Comparison of ENCODE assay signal across 1 cellular context in genomic region chr1:223776075-223776814, GRCh38.
TF ChIP-seq lines count a peak whose summit lies in the region.

No MANE protein-coding gene starts in this region.

TF ChIP-seq in HEK293, 187 proteins besides CTCF, POLR2A, EP300 and RAD21 (continued from another document and continues in another):
- no peak for TF ChIP-seq ZBTB11 (tag by site-specific recombination; conservative IDR thresholded peaks at IDR 0.05; ENCODE audit: low read depth)
- no peak for TF ChIP-seq ZNF23 (tag by site-specific recombination; IDR thresholded peaks at IDR 0.05; ENCODE audit: borderline replicate concordance)
- TF ChIP-seq PRDM1 (tag by site-specific recombination; IDR thresholded peaks at IDR 0.05), result peak; percentile 89
- TF ChIP-seq ZNF426 (tag by site-specific recombination; IDR thresholded peaks at IDR 0.05), result no peak
- no peak for TF ChIP-seq ZNF112 (tag by site-specific recombination; IDR thresholded peaks at IDR 0.05)
- TF ChIP-seq ATF2 (tag by site-specific recombination; IDR thresholded peaks at IDR 0.05; ENCODE audit: low read depth), result no peak
- TF ChIP-seq ZBTB48 (tag by site-specific recombination; IDR thresholded peaks at IDR 0.05), result no peak
- TF ChIP-seq, protein P1, sequence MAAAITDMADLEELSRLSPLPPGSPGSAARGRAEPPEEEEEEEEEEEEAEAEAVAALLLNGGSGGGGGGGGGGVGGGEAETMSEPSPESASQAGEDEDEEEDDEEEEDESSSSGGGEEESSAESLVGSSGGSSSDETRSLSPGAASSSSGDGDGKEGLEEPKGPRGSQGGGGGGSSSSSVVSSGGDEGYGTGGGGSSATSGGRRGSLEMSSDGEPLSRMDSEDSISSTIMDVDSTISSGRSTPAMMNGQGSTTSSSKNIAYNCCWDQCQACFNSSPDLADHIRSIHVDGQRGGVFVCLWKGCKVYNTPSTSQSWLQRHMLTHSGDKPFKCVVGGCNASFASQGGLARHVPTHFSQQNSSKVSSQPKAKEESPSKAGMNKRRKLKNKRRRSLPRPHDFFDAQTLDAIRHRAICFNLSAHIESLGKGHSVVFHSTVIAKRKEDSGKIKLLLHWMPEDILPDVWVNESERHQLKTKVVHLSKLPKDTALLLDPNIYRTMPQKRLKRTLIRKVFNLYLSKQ (tag by site-specific recombination; IDR thresholded peaks at IDR 0.05; ENCODE audit: borderline replicate concordance), result no peak
- TF ChIP-seq, protein P2, sequence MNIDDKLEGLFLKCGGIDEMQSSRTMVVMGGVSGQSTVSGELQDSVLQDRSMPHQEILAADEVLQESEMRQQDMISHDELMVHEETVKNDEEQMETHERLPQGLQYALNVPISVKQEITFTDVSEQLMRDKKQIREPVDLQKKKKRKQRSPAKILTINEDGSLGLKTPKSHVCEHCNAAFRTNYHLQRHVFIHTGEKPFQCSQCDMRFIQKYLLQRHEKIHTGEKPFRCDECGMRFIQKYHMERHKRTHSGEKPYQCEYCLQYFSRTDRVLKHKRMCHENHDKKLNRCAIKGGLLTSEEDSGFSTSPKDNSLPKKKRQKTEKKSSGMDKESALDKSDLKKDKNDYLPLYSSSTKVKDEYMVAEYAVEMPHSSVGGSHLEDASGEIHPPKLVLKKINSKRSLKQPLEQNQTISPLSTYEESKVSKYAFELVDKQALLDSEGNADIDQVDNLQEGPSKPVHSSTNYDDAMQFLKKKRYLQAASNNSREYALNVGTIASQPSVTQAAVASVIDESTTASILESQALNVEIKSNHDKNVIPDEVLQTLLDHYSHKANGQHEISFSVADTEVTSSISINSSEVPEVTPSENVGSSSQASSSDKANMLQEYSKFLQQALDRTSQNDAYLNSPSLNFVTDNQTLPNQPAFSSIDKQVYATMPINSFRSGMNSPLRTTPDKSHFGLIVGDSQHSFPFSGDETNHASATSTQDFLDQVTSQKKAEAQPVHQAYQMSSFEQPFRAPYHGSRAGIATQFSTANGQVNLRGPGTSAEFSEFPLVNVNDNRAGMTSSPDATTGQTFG (tag by site-specific recombination; IDR thresholded peaks at IDR 0.05; ENCODE audit: borderline replicate concordance), result no peak
- no peak for TF ChIP-seq ZNF362 (tag by site-specific recombination; IDR thresholded peaks at IDR 0.05)
- no peak for TF ChIP-seq ZNF266 (tag by site-specific recombination; IDR thresholded peaks at IDR 0.05; ENCODE audit: low read depth)
- no peak for TF ChIP-seq ZNF311 (tag by site-specific recombination; IDR thresholded peaks at IDR 0.05; ENCODE audit: borderline replicate concordance)
- no peak for TF ChIP-seq SP3 (tag by site-specific recombination; IDR thresholded peaks at IDR 0.05)
- no peak for TF ChIP-seq ZNF37A (tag by site-specific recombination; IDR thresholded peaks at IDR 0.05)
- TF ChIP-seq ZNF16 (tag by site-specific recombination; IDR thresholded peaks at IDR 0.05; ENCODE audit: low read depth), result no peak
- TF ChIP-seq, protein P3, sequence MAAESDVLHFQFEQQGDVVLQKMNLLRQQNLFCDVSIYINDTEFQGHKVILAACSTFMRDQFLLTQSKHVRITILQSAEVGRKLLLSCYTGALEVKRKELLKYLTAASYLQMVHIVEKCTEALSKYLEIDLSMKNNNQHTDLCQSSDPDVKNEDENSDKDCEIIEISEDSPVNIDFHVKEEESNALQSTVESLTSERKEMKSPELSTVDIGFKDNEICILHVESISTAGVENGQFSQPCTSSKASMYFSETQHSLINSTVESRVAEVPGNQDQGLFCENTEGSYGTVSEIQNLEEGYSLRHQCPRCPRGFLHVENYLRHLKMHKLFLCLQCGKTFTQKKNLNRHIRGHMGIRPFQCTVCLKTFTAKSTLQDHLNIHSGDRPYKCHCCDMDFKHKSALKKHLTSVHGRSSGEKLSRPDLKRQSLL (tag by site-specific recombination; IDR thresholded peaks at IDR 0.05), result no peak
- TF ChIP-seq ZBTB20 (tag by site-specific recombination; IDR thresholded peaks at IDR 0.05), result no peak
- no peak for TF ChIP-seq SP7 (tag by site-specific recombination; IDR thresholded peaks at IDR 0.05)
- TF ChIP-seq ZNF624 (tag by site-specific recombination; IDR thresholded peaks at IDR 0.05), result 0 out of 2 replicates have a peak, but pooled peaks have one; percentile 4
- TF ChIP-seq ZSCAN30 (tag by site-specific recombination; IDR thresholded peaks at IDR 0.05), result no peak
- no peak for TF ChIP-seq SP2 (tag by site-specific recombination; IDR thresholded peaks at IDR 0.05)
- TF ChIP-seq ZNF394 (tag by site-specific recombination; IDR thresholded peaks at IDR 0.05; ENCODE audit: borderline replicate concordance), result peak; percentile 60; the same call in 1 of the 2 replicates
- TF ChIP-seq ZNF48 (tag by site-specific recombination; IDR thresholded peaks at IDR 0.05), result no peak
- TF ChIP-seq, protein P4, sequence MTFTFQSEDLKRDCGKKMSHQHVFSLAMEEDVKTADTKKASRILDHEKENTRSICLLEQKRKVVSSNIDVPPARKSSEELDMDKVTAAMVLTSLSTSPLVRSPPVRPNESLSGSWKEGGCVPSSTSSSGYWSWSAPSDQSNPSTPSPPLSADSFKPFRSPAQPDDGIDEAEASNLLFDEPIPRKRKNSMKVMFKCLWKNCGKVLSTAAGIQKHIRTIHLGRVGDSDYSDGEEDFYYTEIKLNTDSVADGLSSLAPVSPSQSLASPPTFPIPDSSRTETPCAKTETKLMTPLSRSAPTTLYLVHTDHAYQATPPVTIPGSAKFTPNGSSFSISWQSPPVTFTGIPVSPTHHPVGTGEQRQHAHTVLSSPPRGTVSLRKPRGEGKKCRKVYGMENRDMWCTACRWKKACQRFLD (tag by site-specific recombination; IDR thresholded peaks at IDR 0.05), result no peak
- 0 out of 2 replicates have a peak, but pooled peaks have one; percentile 23 for TF ChIP-seq ZNF660 (tag by site-specific recombination; IDR thresholded peaks at IDR 0.05)
- TF ChIP-seq KLF9 (tag by site-specific recombination; IDR thresholded peaks at IDR 0.05; ENCODE audit: low read depth), result no peak
- no peak for TF ChIP-seq BCL11B (tag by site-specific recombination; IDR thresholded peaks at IDR 0.05; ENCODE audit: low read depth)
- no peak for TF ChIP-seq ZNF548 (tag by site-specific recombination; IDR thresholded peaks at IDR 0.05)
- TF ChIP-seq HOXD13 (CRISPR knock-in tag; IDR thresholded peaks at IDR 0.05; ENCODE audit: borderline replicate concordance), result no peak
- no peak for TF ChIP-seq PRDM10 (tag by site-specific recombination; IDR thresholded peaks at IDR 0.05)
- no peak for TF ChIP-seq ZNF530 (tag by site-specific recombination; IDR thresholded peaks at IDR 0.05; ENCODE audit: low read depth)
- no peak for TF ChIP-seq ZNF324 (tag by site-specific recombination; IDR thresholded peaks at IDR 0.05)
- TF ChIP-seq, protein P5, sequence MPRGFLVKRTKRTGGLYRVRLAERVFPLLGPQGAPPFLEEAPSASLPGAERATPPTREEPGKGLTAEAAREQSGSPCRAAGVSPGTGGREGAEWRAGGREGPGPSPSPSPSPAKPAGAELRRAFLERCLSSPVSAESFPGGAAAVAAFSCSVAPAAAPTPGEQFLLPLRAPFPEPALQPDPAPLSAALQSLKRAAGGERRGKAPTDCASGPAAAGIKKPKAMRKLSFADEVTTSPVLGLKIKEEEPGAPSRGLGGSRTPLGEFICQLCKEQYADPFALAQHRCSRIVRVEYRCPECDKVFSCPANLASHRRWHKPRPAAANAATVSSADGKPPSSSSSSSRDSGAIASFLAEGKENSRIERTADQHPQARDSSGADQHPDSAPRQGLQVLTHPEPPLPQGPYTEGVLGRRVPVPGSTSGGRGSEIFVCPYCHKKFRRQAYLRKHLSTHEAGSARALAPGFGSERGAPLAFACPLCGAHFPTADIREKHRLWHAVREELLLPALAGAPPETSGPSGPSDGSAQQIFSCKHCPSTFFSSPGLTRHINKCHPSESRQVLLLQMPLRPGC (tag by site-specific recombination; IDR thresholded peaks at IDR 0.05), result peak; percentile 36; the same call in 1 of the 2 replicates
- TF ChIP-seq ZSCAN23 (tag by site-specific recombination; IDR thresholded peaks at IDR 0.05), result no peak
- no peak for TF ChIP-seq ZNF596 (tag by site-specific recombination; IDR thresholded peaks at IDR 0.05)
- no peak for TF ChIP-seq REPIN1 (tag by site-specific recombination; IDR thresholded peaks at IDR 0.05; ENCODE audit: low read depth)
- no peak for TF ChIP-seq KLF17 (tag by site-specific recombination; IDR thresholded peaks at IDR 0.05)
- TF ChIP-seq, protein P6, sequence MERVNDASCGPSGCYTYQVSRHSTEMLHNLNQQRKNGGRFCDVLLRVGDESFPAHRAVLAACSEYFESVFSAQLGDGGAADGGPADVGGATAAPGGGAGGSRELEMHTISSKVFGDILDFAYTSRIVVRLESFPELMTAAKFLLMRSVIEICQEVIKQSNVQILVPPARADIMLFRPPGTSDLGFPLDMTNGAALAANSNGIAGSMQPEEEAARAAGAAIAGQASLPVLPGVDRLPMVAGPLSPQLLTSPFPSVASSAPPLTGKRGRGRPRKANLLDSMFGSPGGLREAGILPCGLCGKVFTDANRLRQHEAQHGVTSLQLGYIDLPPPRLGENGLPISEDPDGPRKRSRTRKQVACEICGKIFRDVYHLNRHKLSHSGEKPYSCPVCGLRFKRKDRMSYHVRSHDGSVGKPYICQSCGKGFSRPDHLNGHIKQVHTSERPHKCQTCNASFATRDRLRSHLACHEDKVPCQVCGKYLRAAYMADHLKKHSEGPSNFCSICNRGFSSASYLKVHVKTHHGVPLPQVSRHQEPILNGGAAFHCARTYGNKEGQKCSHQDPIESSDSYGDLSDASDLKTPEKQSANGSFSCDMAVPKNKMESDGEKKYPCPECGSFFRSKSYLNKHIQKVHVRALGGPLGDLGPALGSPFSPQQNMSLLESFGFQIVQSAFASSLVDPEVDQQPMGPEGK (tag by site-specific recombination; IDR thresholded peaks at IDR 0.05), result no peak
- TF ChIP-seq ZNF302 (tag by site-specific recombination; IDR thresholded peaks at IDR 0.05; ENCODE audit: low read depth), result no peak
